1 cellular context compared by ENCODE assay signal in the genomic region with DNA sequence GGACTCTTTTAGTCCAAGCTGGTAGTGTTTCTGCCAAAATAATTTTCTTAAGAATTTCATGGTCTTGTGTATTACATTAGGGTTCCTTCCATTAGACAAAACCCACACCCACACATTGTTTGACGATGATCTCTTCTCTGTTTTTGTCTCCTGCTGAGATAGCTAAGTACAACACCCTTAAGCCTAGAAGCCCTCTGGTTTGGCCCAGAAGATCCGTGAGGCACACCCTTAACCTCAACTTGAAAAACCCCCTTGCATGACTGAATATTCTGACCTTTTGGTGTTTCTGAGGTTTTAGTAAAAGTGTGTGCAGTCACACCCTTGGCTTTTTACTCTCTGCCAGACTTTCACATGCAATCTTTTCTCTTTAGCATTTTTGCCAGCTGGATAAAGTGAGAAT.
TF ChIP-seq lines count a peak whose summit lies in the region.

No MANE protein-coding gene starts in this region.

TF ChIP-seq in IMR-90, 13 proteins besides CTCF, POLR2A, EP300 and RAD21:
- no peak for TF ChIP-seq CHD1 (IDR thresholded peaks at IDR 0.05; ENCODE audit: low read depth, low read length)
- TF ChIP-seq FOS (IDR thresholded peaks at IDR 0.05; ENCODE audit: low read depth, low read length) = no peak
- no peak for TF ChIP-seq MAFK (IDR thresholded peaks at IDR 0.05; ENCODE audit: low read depth, low read length)
- no peak for TF ChIP-seq MAZ (IDR thresholded peaks at IDR 0.05; ENCODE audit: borderline replicate concordance, low read depth, low read length)
- TF ChIP-seq SMC3 (IDR thresholded peaks at IDR 0.05; ENCODE audit: low read depth, low read length) = no peak
- TF ChIP-seq BHLHE40 (IDR thresholded peaks at IDR 0.05; ENCODE audit: low read depth, low read length) = no peak
- no peak for TF ChIP-seq RFX5 (IDR thresholded peaks at IDR 0.05; ENCODE audit: low read depth, low read length)
- no peak for TF ChIP-seq ELK1 (IDR thresholded peaks at IDR 0.05; ENCODE audit: borderline replicate concordance, low read depth, low read length)
- TF ChIP-seq NFE2L2 (IDR thresholded peaks at IDR 0.05; ENCODE audit: low read depth, low read length) = no peak
- no peak for TF ChIP-seq MXI1 (IDR thresholded peaks at IDR 0.05; ENCODE audit: borderline replicate concordance, low read depth, low read length)
- TF ChIP-seq RCOR1 (IDR thresholded peaks at IDR 0.05; ENCODE audit: insufficient replicate concordance, low read length) = no peak
- TF ChIP-seq CEBPB (IDR thresholded peaks at IDR 0.05; ENCODE audit: low read depth, low read length) = no peak
- TF ChIP-seq, protein P1, sequence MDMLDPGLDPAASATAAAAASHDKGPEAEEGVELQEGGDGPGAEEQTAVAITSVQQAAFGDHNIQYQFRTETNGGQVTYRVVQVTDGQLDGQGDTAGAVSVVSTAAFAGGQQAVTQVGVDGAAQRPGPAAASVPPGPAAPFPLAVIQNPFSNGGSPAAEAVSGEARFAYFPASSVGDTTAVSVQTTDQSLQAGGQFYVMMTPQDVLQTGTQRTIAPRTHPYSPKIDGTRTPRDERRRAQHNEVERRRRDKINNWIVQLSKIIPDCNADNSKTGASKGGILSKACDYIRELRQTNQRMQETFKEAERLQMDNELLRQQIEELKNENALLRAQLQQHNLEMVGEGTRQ (IDR thresholded peaks at IDR 0.05; ENCODE audit: low read depth, low read length) = no peak
